In the genomic region with DNA sequence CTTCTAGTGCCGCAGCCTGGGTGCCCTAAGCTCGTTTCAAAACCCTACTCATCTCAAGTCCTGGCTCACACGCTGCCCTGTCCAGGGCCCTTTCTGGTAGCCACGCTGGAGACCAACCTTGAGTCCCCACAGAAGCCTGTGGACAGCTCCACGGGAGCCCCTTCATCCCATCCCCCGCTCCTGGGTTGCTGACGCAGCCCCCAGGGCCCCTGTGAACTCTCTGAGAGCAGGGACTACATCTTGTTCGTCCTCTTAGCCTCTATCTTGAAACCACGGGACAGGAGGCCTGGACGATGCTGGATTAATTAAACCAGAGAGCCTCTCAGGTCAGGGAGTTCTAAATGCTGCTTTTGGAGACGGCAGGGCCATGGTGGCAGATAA, we compare ENCODE assay signal across 9 cellular contexts. TPM values are rescaled to one million over a fixed set of nuclear protein-coding genes. Genes with fewer than 3 reads are reported as not detected.
DNase-seq lines count a peak whose midpoint lies in the region; ATAC-seq, FAIRE-seq and TF ChIP-seq lines count a peak whose summit lies in the region.
"Had no signal": no experiment of that assay in that cellular context is flagged by ENCODE, and none has a peak within 500 bp of the region (broad histone marks: within the 10 kb centered on the region; RNA-seq: fewer than 3 reads in every experiment).

No MANE protein-coding gene starts in this region.

- TF ChIP-seq CTCF in HFF-Myc (IDR thresholded peaks at IDR 0.05; ENCODE audit: low read depth, low read length, missing control alignments), result no peak
- no peak for TF ChIP-seq CTCF in brain (conservative IDR thresholded peaks at IDR 0.05)
- TF ChIP-seq CTCF in hepatocyte (IDR thresholded peaks at IDR 0.05; ENCODE audit: poor library complexity), result no peak

- peaks cover 48% of the 10 kb centered on the region for H3K36me3 Mint-ChIP-seq in brain

- peak overlapping the region; percentile 60 to 74 (median 73) for H3K4me3 Mint-ChIP-seq in brain
- H3K4me3 Mint-ChIP-seq: activated CD8-positive, alpha-beta memory T cell treated with anti-CD3 and anti-CD28 coated beads, Interleukin-2, amount 10 ng/mL, durations not matched to agents 7 days and 5 days had no signal

- H3K27me3 Mint-ChIP-seq in brain, result no peaks in the 10 kb centered on the region
- H3K27me3 Mint-ChIP-seq: activated CD8-positive, alpha-beta memory T cell treated with anti-CD3 and anti-CD28 coated beads, Interleukin-2, amount 10 ng/mL, durations not matched to agents 7 days and 5 days had no signal

- peak overlapping the region; percentile 85 to 95 (median 92) for H3K27ac Mint-ChIP-seq in brain
- H3K27ac Mint-ChIP-seq: activated CD8-positive, alpha-beta memory T cell treated with anti-CD3 and anti-CD28 coated beads, Interleukin-2, amount 10 ng/mL, durations not matched to agents 7 days and 5 days had no signal

- peaks cover 66% of the 10 kb centered on the region for H3K4me1 Mint-ChIP-seq in brain

- no peaks in the 10 kb centered on the region for H3K9me3 Mint-ChIP-seq in brain

- H2AFZ ChIP-seq in hepatocyte, result no peak overlapping the region

- FAIRE-seq in GM12891 (lab: Jason Lieb, UNC), result no peak

- H3K36me3 ChIP-seq in hepatocyte (replicated peaks; ENCODE audit: insufficient read depth, low read depth), result no peaks in the 10 kb centered on the region
- peaks cover 17 to 31% (median 29%) of the 10 kb centered on the region in 3 donors for H3K36me3 ChIP-seq in skeletal muscle tissue (ENCODE audit: control insufficient read depth in 3 of 3, insufficient read depth in 3 of 3, low read length in 3 of 3)

- H3K4me2 ChIP-seq in hepatocyte, result peak overlapping the region; percentile 98

- H3K27ac ChIP-seq in hepatocyte (peak overlapping the region; percentile 94), skeletal muscle tissue (ENCODE audit: low read depth, low read length) (peak overlapping the region; percentile 85)

- H3K4me3 ChIP-seq in HFF-Myc (replicated peaks; ENCODE audit: low read depth, low read length) (peak overlapping the region; percentile 34), hepatocyte (no peak overlapping the region), skeletal muscle tissue (ENCODE audit: low read length in 3 of 3) (peak overlapping the region; percentile 56 to 67 (median 57))

- H4K20me1 ChIP-seq in hepatocyte (ENCODE audit: insufficient read depth, poor library complexity, severe bottlenecking), result peaks cover 57% of the 10 kb centered on the region

- 42% methylated on average over 11 of the region's 11 CpGs for WGBS in hepatocyte (ENCODE audit: low lambda C conversion rate, missing lambda C conversion rate)

- H3K4me1 ChIP-seq in hepatocyte (ENCODE audit: insufficient read depth), result peaks cover 72% of the 10 kb centered on the region
- H3K4me1 ChIP-seq in skeletal muscle tissue (ENCODE audit: control insufficient read depth in 3 of 3, insufficient read depth in 3 of 3, low read length in 3 of 3), result peaks cover 69 to 77% (median 76%) of the 10 kb centered on the region in 3 donors

- H3K79me2 ChIP-seq in hepatocyte, result peaks cover 100% of the 10 kb centered on the region

- no peak for DNase-seq in HFF-Myc (ENCODE audit: extremely low read depth, low read depth)
- no peak for DNase-seq in hepatocyte (ENCODE audit: low spot score)
- DNase-seq in NCI-H1048 (lab: John Stamatoyannopoulos, UW), result no peak
- no peak for DNase-seq in GM12891 (ENCODE audit: insufficient read length, low spot score)
- no peak for DNase-seq in COLO829 (ENCODE audit: low spot score)
- DNase-seq: activated CD8-positive, alpha-beta memory T cell treated with anti-CD3 and anti-CD28 coated beads, Interleukin-2, amount 10 ng/mL, durations not matched to agents 7 days and 5 days had no signal

- H3K9me2 ChIP-seq in hepatocyte (replicated peaks; ENCODE audit: insufficient read depth), result no peaks in the 10 kb centered on the region

- H3K9ac ChIP-seq in skeletal muscle tissue (ENCODE audit: low read depth in 1 of 3, low read length in 3 of 3), result peak overlapping the region; percentile 47 to 80 (median 59)

- H3K27me3 ChIP-seq in hepatocyte (no peaks in the 10 kb centered on the region), skeletal muscle tissue (ENCODE audit: control insufficient read depth in 3 of 3, insufficient read depth in 3 of 3, low read length in 3 of 3) (no peaks in the 10 kb centered on the region)

- ATAC-seq in HG03378 (IDR thresholded peaks at IDR 0.05; ENCODE audit: unreplicated experiment), result no peak
- ATAC-seq: activated CD8-positive, alpha-beta memory T cell treated with anti-CD3 and anti-CD28 coated beads, Interleukin-2, amount 10 ng/mL, durations not matched to agents 7 days and 5 days had no signal

- no peak for TF ChIP-seq POLR2A in GM12891 (IDR thresholded peaks at IDR 0.05; ENCODE audit: low read depth, low read length)

- H3K9me3 ChIP-seq in hepatocyte (ENCODE audit: low read depth) (no peaks in the 10 kb centered on the region), skeletal muscle tissue (ENCODE audit: control insufficient read depth in 3 of 3, low read length in 3 of 3) (no peaks in the 10 kb centered on the region)

TF ChIP-seq in GM12891, 5 proteins besides CTCF, POLR2A, EP300 and RAD21:
- no peak for TF ChIP-seq POLR2AphosphoS5 (IDR thresholded peaks at IDR 0.05; ENCODE audit: low read depth, low read length)
- no peak for TF ChIP-seq TAF1 (IDR thresholded peaks at IDR 0.05; ENCODE audit: low read depth, low read length)
- no peak for TF ChIP-seq SPI1 (IDR thresholded peaks at IDR 0.05; ENCODE audit: low read depth, low read length)
- no peak for TF ChIP-seq PAX5 (IDR thresholded peaks at IDR 0.05; ENCODE audit: insufficient read depth, low read length, severe bottlenecking)
- TF ChIP-seq POU2F2 (IDR thresholded peaks at IDR 0.05; ENCODE audit: low read depth, low read length), result no peak

RNA-seq across cellular contexts. Expression of gene MLLT1, which starts 7.4 kb away (rescaled TPM):
- polyA plus RNA-seq in brain (ENCODE audit: insufficient read depth, low read depth, low replicate concordance) (102 TPM), hepatocyte (22.9 and 23.3 TPM in 2 replicates)
- total RNA-seq in hepatocyte (13.6 and 17.2 TPM in 2 replicates), skeletal muscle tissue (2.6 TPM)
- 13.6 TPM for polyA plus RNA-seq in GM12891 (2012; ENCODE audit: low read depth, missing spikeins)
